Comparison of ENCODE assay signal across 11 cellular contexts in the genomic region with DNA sequence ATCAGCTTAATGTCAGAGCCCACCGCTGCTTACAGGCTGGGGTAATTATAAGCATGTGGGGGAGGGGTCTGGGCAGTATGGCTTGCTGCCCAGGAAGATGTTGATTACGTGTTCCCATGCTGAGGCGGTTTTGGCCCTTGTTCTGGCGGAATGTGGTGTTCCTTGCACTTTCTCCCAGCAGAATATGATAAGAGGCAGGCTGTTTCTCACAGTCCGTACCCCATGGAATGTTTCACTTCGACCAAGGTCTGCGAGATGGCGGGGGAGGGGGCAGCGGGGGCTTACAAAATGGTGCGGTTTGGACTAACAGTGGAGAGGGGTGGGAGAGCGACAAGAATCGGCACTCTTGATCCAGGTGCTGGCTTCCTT. TPM values are rescaled to one million over a fixed set of nuclear protein-coding genes. Genes with fewer than 3 reads are reported as not detected.
DNase-seq lines count a peak whose midpoint lies in the region; ATAC-seq and TF ChIP-seq lines count a peak whose summit lies in the region.
"Had no signal": no experiment of that assay in that cellular context is flagged by ENCODE, and none has a peak within 500 bp of the region (broad histone marks: within the 10 kb centered on the region; RNA-seq: fewer than 3 reads in every experiment).

No MANE protein-coding gene starts in this region.

- H3K9me3 ChIP-seq in ovary = no peaks in the 10 kb centered on the region
- no peaks in the 10 kb centered on the region for H3K9me3 ChIP-seq in psoas muscle

- H3K9me3 Mint-ChIP-seq in activated T-cell treated with anti-CD3 and anti-CD28 coated beads, Interleukin-2, amount 50 U/mL, for 72 hours = no peaks in the 10 kb centered on the region
- H3K9me3 Mint-ChIP-seq: activated CD4-positive, alpha-beta T cell treated with anti-CD3 and anti-CD28 coated beads, Interleukin-2, amount 10 ng/mL, durations not matched to agents 7 days and 5 days had no signal

- H3K27me3 Mint-ChIP-seq in activated T-cell treated with anti-CD3 and anti-CD28 coated beads, Interleukin-2, amount 50 U/mL, for 72 hours (ENCODE audit: low read depth) = peaks cover 24% of the 10 kb centered on the region

- H3K4me1 Mint-ChIP-seq in activated T-cell treated with anti-CD3 and anti-CD28 coated beads, Interleukin-2, amount 50 U/mL, for 72 hours (ENCODE audit: low read depth) = no peaks in the 10 kb centered on the region
- H3K4me1 Mint-ChIP-seq: activated CD4-positive, alpha-beta T cell treated with anti-CD3 and anti-CD28 coated beads, Interleukin-2, amount 10 ng/mL, durations not matched to agents 7 days and 5 days had no signal

- H3K27me3 ChIP-seq in foreskin keratinocyte = peaks cover 59% of the 10 kb centered on the region
- H3K27me3 ChIP-seq in ovary = no peaks in the 10 kb centered on the region
- no peaks in the 10 kb centered on the region for H3K27me3 ChIP-seq in psoas muscle (ENCODE audit: insufficient read depth in 3 of 3, low read length in 2 of 3)

- TF ChIP-seq CTCF in foreskin keratinocyte (conservative IDR thresholded peaks at IDR 0.05) (no peak), ovary (IDR thresholded peaks at IDR 0.05) (no peak), psoas muscle (IDR thresholded peaks at IDR 0.05) (no peak)

- no peak overlapping the region for H3K27ac Mint-ChIP-seq in activated T-cell treated with anti-CD3 and anti-CD28 coated beads, Interleukin-2, amount 50 U/mL, for 72 hours
- H3K27ac Mint-ChIP-seq: activated CD4-positive, alpha-beta T cell treated with anti-CD3 and anti-CD28 coated beads, Interleukin-2, amount 10 ng/mL, durations not matched to agents 7 days and 5 days had no signal

- intact Hi-C loops in ovary (cut with DNase I) = no loop called here
- intact Hi-C loops in psoas muscle (cut with DNase I) = no loop called here

- H3K36me3 Mint-ChIP-seq in activated T-cell treated with anti-CD3 and anti-CD28 coated beads, Interleukin-2, amount 50 U/mL, for 72 hours (ENCODE audit: insufficient read depth in 2 of 2) = no peaks in the 10 kb centered on the region

- no peaks in the 10 kb centered on the region for H3K36me3 ChIP-seq in ovary
- no peaks in the 10 kb centered on the region for H3K36me3 ChIP-seq in psoas muscle (ENCODE audit: insufficient read depth in 1 of 2, low read depth in 1 of 2)

- WGBS in ovary, 3 donors = 1 to 6% (median 2%) methylated on average over 12 of the region's 12 CpGs
- 25 to 28% (median 27%) methylated on average over 12 of the region's 12 CpGs for WGBS in psoas muscle, 3 donors

- H3K4me1 ChIP-seq in foreskin keratinocyte (no peaks in the 10 kb centered on the region), ovary (ENCODE audit: insufficient read depth) (peaks cover 5% of the 10 kb centered on the region), psoas muscle (peaks cover 9% of the 10 kb centered on the region)

- TF ChIP-seq EP300 in ovary (IDR thresholded peaks at IDR 0.05) = no peak

- H3K27ac ChIP-seq in foreskin keratinocyte = no peak overlapping the region
- H3K27ac ChIP-seq in ovary = peak overlapping the region; percentile 23 to 60
- H3K27ac ChIP-seq in psoas muscle = no peak overlapping the region

- H3K4me3 ChIP-seq in ovary (no peak overlapping the region), psoas muscle (no peak overlapping the region)

- H3K4me3 Mint-ChIP-seq in activated T-cell treated with anti-CD3 and anti-CD28 coated beads, Interleukin-2, amount 50 U/mL, for 72 hours = no peak overlapping the region
- H3K4me3 Mint-ChIP-seq: activated CD4-positive, alpha-beta T cell treated with anti-CD3 and anti-CD28 coated beads, Interleukin-2, amount 10 ng/mL, durations not matched to agents 7 days and 5 days had no signal

- ATAC-seq in foreskin keratinocyte (peak; percentile 24), psoas muscle (no peak), HG02588 (IDR thresholded peaks at IDR 0.05; ENCODE audit: unreplicated experiment) (no peak)
- no peak for ATAC-seq in activated T-cell treated with anti-CD3 and anti-CD28 coated beads, Interleukin-2, amount 50 U/mL, for 72 hours (replicated peaks in 1 of 2)

- no peak for TF ChIP-seq POLR2A in ovary (IDR thresholded peaks at IDR 0.05)

- DNase-seq in EL (peak; percentile 34), NCI-H774 (lab: John Stamatoyannopoulos, UW) (peak; percentile 54), foreskin keratinocyte (peak in 1 of 2 donors; percentile 26), ovary (peak; percentile 79 to 93 (median 86)), psoas muscle (no peak)
- no peak for DNase-seq in activated T-cell treated with anti-CD3 and anti-CD28 coated beads, Interleukin-2, amount 50 U/mL, for 72 hours
- no peak for DNase-seq in activated CD4-positive, alpha-beta T cell treated with anti-CD3 and anti-CD28 coated beads, Interleukin-2, amount 50 U/mL, for 4 hours
- DNase-seq: activated CD4-positive, alpha-beta T cell treated with anti-CD3 and anti-CD28 coated beads, Interleukin-2, amount 10 ng/mL, durations not matched to agents 7 days and 5 days; Karpas-422 had no signal

RNA-seq across cellular contexts. Expression of a gene that starts 9.8 kb away (rescaled TPM):
- total RNA-seq in foreskin keratinocyte (not detected in 2 replicates), ovary (1 to 10 TPM in 6 of 7 donors, under 1 TPM in 1; 0.88 to 7.7 (median 3.1) TPM), psoas muscle (1 to 10 TPM; 1.3 to 9.4 (median 3.1) TPM)
- polyA plus RNA-seq in foreskin keratinocyte (not detected in 2 replicates), ovary (10 to 100 TPM in 1 of 2 donors, 1 to 10 TPM in 1; 1.3 to 11.1 TPM), psoas muscle (1 to 10 TPM in 2 of 3 donors, under 1 TPM in 1; 0.29 to 3.2 (median 1.3) TPM)
- under 1 TPM; 0.35 to 0.86 TPM for total RNA-seq in activated T-cell treated with anti-CD3 and anti-CD28 coated beads, Interleukin-2, amount 50 U/mL, for 72 hours

RNA-seq across cellular contexts. Expression of a gene that starts 29.2 kb away (rescaled TPM):
- total RNA-seq in foreskin keratinocyte (not detected in 2 replicates), ovary (1 to 10 TPM in 4 of 7 donors, under 1 TPM in 1, not detected in 2; 0.34 to 2.4 (median 1.7) TPM), psoas muscle (100 to 1,000 TPM in 1 of 4 donors, 10 to 100 TPM in 3; 35.0 to 112 (median 63.3) TPM)
- polyA plus RNA-seq in foreskin keratinocyte (not detected in 2 replicates), ovary (under 1 TPM; 0.15 to 0.97 TPM), psoas muscle (1 to 10 TPM; 1.2 to 7.7 (median 2.3) TPM)
- under 1 TPM in 1 of 2 donors, not detected in 1; 0.29 TPM for total RNA-seq in activated T-cell treated with anti-CD3 and anti-CD28 coated beads, Interleukin-2, amount 50 U/mL, for 72 hours
- total RNA-seq: activated CD4-positive, alpha-beta T cell treated with anti-CD3 and anti-CD28 coated beads, Interleukin-2, amount 10 ng/mL, durations not matched to agents 7 days and 5 days; kidney epithelial cell had no signal

RNA-seq across cellular contexts. Expression of a gene that starts 37.6 kb away (rescaled TPM):
- total RNA-seq in foreskin keratinocyte (53.6 and 55.3 TPM in 2 replicates), ovary (10 to 100 TPM; 30.9 to 66.2 (median 46.7) TPM), psoas muscle (10 to 100 TPM; 23.5 to 34.3 (median 33.2) TPM)
- polyA plus RNA-seq in foreskin keratinocyte (74.1 and 77.8 TPM in 2 replicates), ovary (100 to 1,000 TPM in 1 of 2 donors, 10 to 100 TPM in 1; 53.3 to 103 TPM), psoas muscle (10 to 100 TPM; 44.5 to 53.2 (median 49.4) TPM)
- 10 to 100 TPM; 47.3 to 54.6 TPM for total RNA-seq in activated T-cell treated with anti-CD3 and anti-CD28 coated beads, Interleukin-2, amount 50 U/mL, for 72 hours

Comparison
In these comparisons a context has a peak if more than half of its experiments do, and no peak if none do; other contexts are left out.
1. DNase-seq: peak in EL (single experiment), NCI-H774 (single experiment) and ovary (5 of 5); none in activated T-cell treated with anti-CD3 and anti-CD28 coated beads, Interleukin-2, amount 50 U/mL, for 72 hours (0 of 2), psoas muscle (0 of 2) and activated CD4-positive, alpha-beta T cell treated with anti-CD3 and anti-CD28 coated beads, Interleukin-2, amount 50 U/mL, for 4 hours (0 of 2).
2. H3K27ac ChIP-seq: peak in ovary (2 of 2); none in foreskin keratinocyte (single experiment) and psoas muscle (single experiment).
3. RNA of a gene that starts 29.2 kb away (total RNA-seq): 35.0 to 112 TPM in psoas muscle; 0.34 to 2.4 TPM in ovary, 0.29 TPM in activated T-cell treated with anti-CD3 and anti-CD28 coated beads, Interleukin-2, amount 50 U/mL, for 72 hours and not detected in foreskin keratinocyte; every median in the first group is over 10 times any median in the second.